1 cellular context compared by ENCODE assay signal in the genomic region with DNA sequence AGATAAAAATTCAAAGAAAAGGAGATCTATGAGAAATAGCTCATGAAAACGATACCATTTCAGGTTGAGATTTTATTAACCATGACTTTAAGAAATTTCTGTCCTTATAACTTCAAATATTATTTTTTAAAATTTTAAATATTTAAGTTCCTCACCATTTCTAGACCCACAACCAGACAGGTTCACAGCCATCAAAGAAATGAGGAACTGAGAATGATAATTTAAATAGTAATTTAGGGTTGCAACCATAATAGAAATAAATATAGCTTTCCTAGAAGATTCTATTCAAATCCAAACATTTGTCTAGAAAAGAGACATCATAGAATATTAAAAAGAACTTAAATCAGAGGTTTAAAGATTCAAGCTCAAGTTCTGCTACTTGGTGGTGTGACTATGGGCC.
TF ChIP-seq lines count a peak whose summit lies in the region.

No MANE protein-coding gene starts in this region.

TF ChIP-seq in K562, 482 proteins besides CTCF, POLR2A, EP300 and RAD21 (continued from another document):
- TF ChIP-seq, protein P1, sequence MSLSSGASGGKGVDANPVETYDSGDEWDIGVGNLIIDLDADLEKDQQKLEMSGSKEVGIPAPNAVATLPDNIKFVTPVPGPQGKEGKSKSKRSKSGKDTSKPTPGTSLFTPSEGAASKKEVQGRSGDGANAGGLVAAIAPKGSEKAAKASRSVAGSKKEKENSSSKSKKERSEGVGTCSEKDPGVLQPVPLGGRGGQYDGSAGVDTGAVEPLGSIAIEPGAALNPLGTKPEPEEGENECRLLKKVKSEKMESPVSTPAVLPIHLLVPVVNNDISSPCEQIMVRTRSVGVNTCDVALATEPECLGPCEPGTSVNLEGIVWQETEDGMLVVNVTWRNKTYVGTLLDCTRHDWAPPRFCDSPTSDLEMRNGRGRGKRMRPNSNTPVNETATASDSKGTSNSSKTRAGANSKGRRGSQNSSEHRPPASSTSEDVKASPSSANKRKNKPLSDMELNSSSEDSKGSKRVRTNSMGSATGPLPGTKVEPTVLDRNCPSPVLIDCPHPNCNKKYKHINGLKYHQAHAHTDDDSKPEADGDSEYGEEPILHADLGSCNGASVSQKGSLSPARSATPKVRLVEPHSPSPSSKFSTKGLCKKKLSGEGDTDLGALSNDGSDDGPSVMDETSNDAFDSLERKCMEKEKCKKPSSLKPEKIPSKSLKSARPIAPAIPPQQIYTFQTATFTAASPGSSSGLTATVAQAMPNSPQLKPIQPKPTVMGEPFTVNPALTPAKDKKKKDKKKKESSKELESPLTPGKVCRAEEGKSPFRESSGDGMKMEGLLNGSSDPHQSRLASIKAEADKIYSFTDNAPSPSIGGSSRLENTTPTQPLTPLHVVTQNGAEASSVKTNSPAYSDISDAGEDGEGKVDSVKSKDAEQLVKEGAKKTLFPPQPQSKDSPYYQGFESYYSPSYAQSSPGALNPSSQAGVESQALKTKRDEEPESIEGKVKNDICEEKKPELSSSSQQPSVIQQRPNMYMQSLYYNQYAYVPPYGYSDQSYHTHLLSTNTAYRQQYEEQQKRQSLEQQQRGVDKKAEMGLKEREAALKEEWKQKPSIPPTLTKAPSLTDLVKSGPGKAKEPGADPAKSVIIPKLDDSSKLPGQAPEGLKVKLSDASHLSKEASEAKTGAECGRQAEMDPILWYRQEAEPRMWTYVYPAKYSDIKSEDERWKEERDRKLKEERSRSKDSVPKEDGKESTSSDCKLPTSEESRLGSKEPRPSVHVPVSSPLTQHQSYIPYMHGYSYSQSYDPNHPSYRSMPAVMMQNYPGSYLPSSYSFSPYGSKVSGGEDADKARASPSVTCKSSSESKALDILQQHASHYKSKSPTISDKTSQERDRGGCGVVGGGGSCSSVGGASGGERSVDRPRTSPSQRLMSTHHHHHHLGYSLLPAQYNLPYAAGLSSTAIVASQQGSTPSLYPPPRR (CRISPR knock-in tag; IDR thresholded peaks at IDR 0.05; ENCODE audit: borderline replicate concordance), result no peak
- TF ChIP-seq GTF2A2 (tag; IDR thresholded peaks at IDR 0.05), result no peak
- TF ChIP-seq ZSCAN32 (CRISPR knock-in tag; IDR thresholded peaks at IDR 0.05), result no peak
TF ChIP-seq in K562: peak in this region for 0.
